ENCODE assay signal across 1 cellular context in genomic region chr1:116205941-116206679, GRCh38.
A peak's percentile ranks its signal among the peaks of the same experiment; 100 is the strongest.
TF ChIP-seq lines count a peak whose summit lies in the region.

No MANE protein-coding gene starts in this region.

TF ChIP-seq in K562, 482 proteins besides CTCF, POLR2A, EP300 and RAD21 (continued from another document):
- TF ChIP-seq CCNT2 (IDR thresholded peaks at IDR 0.05; ENCODE audit: borderline replicate concordance, extremely low read depth, insufficient read length, low read depth, low read length) (no peak), HMBOX1 (IDR thresholded peaks at IDR 0.05) (no peak), FOSL1 (tag; conservative IDR thresholded peaks at IDR 0.05) (no peak), IRF2 (CRISPR knock-in tag; IDR thresholded peaks at IDR 0.05) (no peak), EZH2 (IDR thresholded peaks at IDR 0.05; ENCODE audit: borderline replicate concordance, low read depth, low read length) (no peak), ZNF23 (CRISPR knock-in tag; IDR thresholded peaks at IDR 0.05) (no peak), ZNF121 (CRISPR knock-in tag; conservative IDR thresholded peaks at IDR 0.05) (no peak), WHSC1 (IDR thresholded peaks at IDR 0.05; ENCODE audit: low read length) (no peak), THRA (IDR thresholded peaks at IDR 0.05) (no peak), MIER1 (IDR thresholded peaks at IDR 0.05; ENCODE audit: low read depth) (no peak), E2F8 (IDR thresholded peaks at IDR 0.05; ENCODE audit: low read depth, partially characterized antibody) (no peak), DMBX1 (CRISPR knock-in tag; IDR thresholded peaks at IDR 0.05; ENCODE audit: borderline replicate concordance) (no peak), MEF2D (tag; conservative IDR thresholded peaks at IDR 0.05; ENCODE audit: low read depth) (no peak), ZKSCAN3 (CRISPR knock-in tag; IDR thresholded peaks at IDR 0.05) (no peak), USF2 (CRISPR knock-in tag; IDR thresholded peaks at IDR 0.05) (peak; percentile 73), ATF6 (CRISPR knock-in tag; IDR thresholded peaks at IDR 0.05) (no peak), ID3 (CRISPR knock-in tag; IDR thresholded peaks at IDR 0.05) (no peak), ID3 (tag; IDR thresholded peaks at IDR 0.05) (no peak), CTCFL (IDR thresholded peaks at IDR 0.05; ENCODE audit: borderline replicate concordance, insufficient read depth, low read depth, low read length, poor library complexity, severe bottlenecking) (no peak), KAT2B (IDR thresholded peaks at IDR 0.05; ENCODE audit: low read depth, low read length) (no peak), TAF7 (tag; IDR thresholded peaks at IDR 0.05) (no peak), FOXM1 (IDR thresholded peaks at IDR 0.05; ENCODE audit: low read depth) (no peak), FOXM1 (CRISPR knock-in tag; IDR thresholded peaks at IDR 0.05; ENCODE audit: low read depth) (no peak), HMGN3 (IDR thresholded peaks at IDR 0.05; ENCODE audit: borderline replicate concordance, extremely low read depth, insufficient read length, low read depth, low read length) (no peak), NFIC (IDR thresholded peaks at IDR 0.05) (no peak), RREB1 (CRISPR knock-in tag; IDR thresholded peaks at IDR 0.05) (no peak), TCF3 (CRISPR knock-in tag; IDR thresholded peaks at IDR 0.05) (no peak), NBN (IDR thresholded peaks at IDR 0.05; ENCODE audit: low read depth) (no peak), GABPA (tag; conservative IDR thresholded peaks at IDR 0.05; ENCODE audit: low read depth) (no peak), RBM14 (IDR thresholded peaks at IDR 0.05; ENCODE audit: borderline replicate concordance, insufficient read depth, low read depth, low read length) (no peak)
